Comparison of ENCODE assay signal across 25 cellular contexts in genomic region chr5:53782620-53783019, GRCh38.
A peak's percentile ranks its signal among the peaks of the same experiment; 100 is the strongest.
DNase-seq lines count a peak whose midpoint lies in the region; ATAC-seq and TF ChIP-seq lines count a peak whose summit lies in the region.
"Had no signal": no experiment of that assay in that cellular context is flagged by ENCODE, and none has a peak within 500 bp of the region (broad histone marks: within the 10 kb centered on the region; RNA-seq: fewer than 3 reads in every experiment).

No MANE protein-coding gene starts in this region.

- H3K4me3 ChIP-seq in mammary epithelial cell (replicated peaks in 1 of 3; ENCODE audit: insufficient read depth in 1 of 3, low read depth in 2 of 3, low read length in 3 of 3) (no peak overlapping the region), epithelial cell of esophagus (ENCODE audit: low read length) (no peak overlapping the region), psoas muscle (no peak overlapping the region), foreskin fibroblast (ENCODE audit: low read depth in 1 of 2, low read length in 2 of 2) (no peak overlapping the region)
- H3K4me3 ChIP-seq: body of pancreas, K562, mucosa of descending colon, pancreas, smooth muscle cell, stomach, thyroid gland had no signal

- no peak overlapping the region for H3K9ac ChIP-seq in mammary epithelial cell (ENCODE audit: insufficient read depth, low read length)

- no peak overlapping the region for H3K27ac ChIP-seq in mammary epithelial cell (ENCODE audit: insufficient read depth, low read depth, low read length)
- H3K27ac ChIP-seq in psoas muscle, result no peak overlapping the region
- H3K27ac ChIP-seq: body of pancreas, pancreas, stomach, thyroid gland had no signal

- no peaks in the 10 kb centered on the region for H4K20me1 ChIP-seq in mammary epithelial cell (ENCODE audit: insufficient read depth, low read length)

- H3K9me3 Mint-ChIP-seq in MCF 10A (ENCODE audit: unreplicated experiment) (peaks cover 8% of the 10 kb centered on the region), glutamatergic neuron (ENCODE audit: unreplicated experiment) (peaks cover 4% of the 10 kb centered on the region)
- H3K9me3 Mint-ChIP-seq: activated CD4-positive, alpha-beta T cell treated with anti-CD3 and anti-CD28 coated beads, Interleukin-2, amount 10 ng/mL, durations not matched to agents 7 days and 5 days; activated T-cell treated with anti-CD3 and anti-CD28 coated beads, Interleukin-2, amount 50 U/mL, for 4 hours; CD4-positive, alpha-beta T cell; natural killer cell treated with Interleukin-12 subunit alpha and Interleukin-12 subunit beta and Interleukin-15 and Interleukin-18, amount 100 ng/mL, for 72 hours had no signal

- peak; percentile 16 for DNase-seq in mammary epithelial cell
- no peak for DNase-seq in MCF 10A (ENCODE audit: unreplicated experiment)
- DNase-seq in NCI-H2196 treated with DMSO at 0.1 percent for 48 hours (lab: John Stamatoyannopoulos, UW; ENCODE audit: unreplicated experiment), result peak; percentile 1
- peak; percentile 62 for DNase-seq in epithelial cell of esophagus (ENCODE audit: low read depth)
- DNase-seq in psoas muscle, result no peak
- DNase-seq in glutamatergic neuron, result no peak
- DNase-seq in foreskin fibroblast, result no peak
- DNase-seq: activated CD4-positive, alpha-beta T cell treated with anti-CD3 and anti-CD28 coated beads, Interleukin-2, amount 10 ng/mL, durations not matched to agents 7 days and 5 days; activated naive CD4-positive, alpha-beta T cell treated with Interleukin-2 at 50 U/mL for 16 hours; activated T-cell treated with anti-CD3 and anti-CD28 coated beads, Interleukin-2, amount 50 U/mL, for 4 hours; body of pancreas; CD4-positive, alpha-beta T cell; cerebellar nuclear complex; MM.1S; mucosa of descending colon; NCI-H1417 treated with DMSO at 0.1 percent for 48 hours; pancreas; stimulated activated CD4-positive, alpha-beta T cell treated with anti-CD3 and anti-CD28 coated beads, Interleukin-1b, Interleukin-23, amount 100 ng/mL, for 48 hours; stomach; thyroid gland had no signal

- no peak for ATAC-seq in HG03175 (IDR thresholded peaks at IDR 0.05; ENCODE audit: unreplicated experiment)
- no peak for ATAC-seq in psoas muscle
- ATAC-seq: activated T-cell treated with anti-CD3 and anti-CD28 coated beads, Interleukin-2, amount 50 U/mL, for 4 hours; body of pancreas; K562; mucosa of descending colon; natural killer cell treated with Interleukin-12 subunit alpha and Interleukin-12 subunit beta and Interleukin-15 and Interleukin-18, amount 100 ng/mL, for 72 hours; pancreas; WTC11 had no signal

- intact Hi-C loops in mammary epithelial cell (cut with micrococcal nuclease) (no loop called here), MCF 10A (cut with micrococcal nuclease) (no loop called here), psoas muscle (cut with DNase I) (no loop called here)

- H3K27me3 ChIP-seq in mammary epithelial cell (ENCODE audit: insufficient read depth, low read length), result no peaks in the 10 kb centered on the region
- no peaks in the 10 kb centered on the region for H3K27me3 ChIP-seq in psoas muscle (ENCODE audit: insufficient read depth in 3 of 3, low read length in 2 of 3)
- H3K27me3 ChIP-seq: body of pancreas, pancreas, stomach, thyroid gland had no signal

- H2AFZ ChIP-seq in mammary epithelial cell (ENCODE audit: low read depth, low read length), result peak overlapping the region; percentile 4

- in situ Hi-C loops in mammary epithelial cell (cut with MboI; ENCODE audit: low sequenced_read_pairs in 2 of 2), result no loop called here

- no peaks in the 10 kb centered on the region for H3K36me3 ChIP-seq in mammary epithelial cell (ENCODE audit: insufficient read depth, low read length)
- no peaks in the 10 kb centered on the region for H3K36me3 ChIP-seq in psoas muscle (ENCODE audit: insufficient read depth in 1 of 2, low read depth in 1 of 2)
- H3K36me3 ChIP-seq: pancreas, stomach, thyroid gland had no signal

- no peaks in the 10 kb centered on the region for H3K27me3 Mint-ChIP-seq in MCF 10A (ENCODE audit: insufficient read depth, unreplicated experiment)
- peaks cover 4% of the 10 kb centered on the region for H3K27me3 Mint-ChIP-seq in glutamatergic neuron (ENCODE audit: unreplicated experiment)

- no peak for TF ChIP-seq CTCF in mammary epithelial cell (conservative IDR thresholded peaks at IDR 0.05 in 1 of 2, IDR thresholded peaks at IDR 0.05 in 1 of 2; ENCODE audit: extremely low read depth in 1 of 2, insufficient read depth in 1 of 2, low read depth in 1 of 2, low read length in 2 of 2)
- no peak for TF ChIP-seq CTCF in MCF 10A (IDR thresholded peaks at IDR 0.05; ENCODE audit: unreplicated experiment)
- TF ChIP-seq CTCF in epithelial cell of esophagus (IDR thresholded peaks at IDR 0.05; ENCODE audit: insufficient read depth, low read depth, low read length, missing control alignments), result no peak
- no peak for TF ChIP-seq CTCF in psoas muscle (IDR thresholded peaks at IDR 0.05)
- no peak for TF ChIP-seq CTCF in glutamatergic neuron (IDR thresholded peaks at IDR 0.05; ENCODE audit: partially characterized antibody, unreplicated experiment)
- no peak for TF ChIP-seq CTCF in foreskin fibroblast (IDR thresholded peaks at IDR 0.05; ENCODE audit: low read depth, low read length)

- H3K4me3 Mint-ChIP-seq in MCF 10A (ENCODE audit: unreplicated experiment) (no peak overlapping the region), glutamatergic neuron (ENCODE audit: unreplicated experiment) (no peak overlapping the region)
- H3K4me3 Mint-ChIP-seq: activated CD4-positive, alpha-beta T cell treated with anti-CD3 and anti-CD28 coated beads, Interleukin-2, amount 10 ng/mL, durations not matched to agents 7 days and 5 days; activated T-cell treated with anti-CD3 and anti-CD28 coated beads, Interleukin-2, amount 50 U/mL, for 4 hours; CD4-positive, alpha-beta T cell; natural killer cell treated with Interleukin-12 subunit alpha and Interleukin-12 subunit beta and Interleukin-15 and Interleukin-18, amount 100 ng/mL, for 72 hours; WTC11 had no signal

- no peaks in the 10 kb centered on the region for H3K79me2 ChIP-seq in mammary epithelial cell (ENCODE audit: insufficient read depth, low read length)

- H3K9me3 ChIP-seq in mammary epithelial cell (replicated peaks; ENCODE audit: insufficient read depth, low read length), result no peaks in the 10 kb centered on the region
- H3K9me3 ChIP-seq in psoas muscle, result no peaks in the 10 kb centered on the region
- H3K9me3 ChIP-seq: body of pancreas, mucosa of descending colon, pancreas, stomach, thyroid gland had no signal

- H3K4me2 ChIP-seq in mammary epithelial cell (ENCODE audit: insufficient read depth, low read depth, low read length), result no peak overlapping the region
- H3K4me2 ChIP-seq: smooth muscle cell had no signal

- dilution Hi-C loops in mammary epithelial cell (cut with HindIII; ENCODE audit: low sequenced_read_pairs), result no loop called here

- no peak overlapping the region for H3K27ac Mint-ChIP-seq in MCF 10A (ENCODE audit: low read depth, unreplicated experiment)
- H3K27ac Mint-ChIP-seq in glutamatergic neuron (ENCODE audit: unreplicated experiment), result no peak overlapping the region
- H3K27ac Mint-ChIP-seq: activated CD4-positive, alpha-beta T cell treated with anti-CD3 and anti-CD28 coated beads, Interleukin-2, amount 10 ng/mL, durations not matched to agents 7 days and 5 days; CD4-positive, alpha-beta T cell; natural killer cell treated with Interleukin-12 subunit alpha and Interleukin-12 subunit beta and Interleukin-15 and Interleukin-18, amount 100 ng/mL, for 72 hours; WTC11 had no signal

- no peaks in the 10 kb centered on the region for H3K36me3 Mint-ChIP-seq in MCF 10A (ENCODE audit: insufficient read depth, unreplicated experiment)
- H3K36me3 Mint-ChIP-seq in glutamatergic neuron (ENCODE audit: unreplicated experiment), result no peaks in the 10 kb centered on the region

- CTCF ChIA-PET in mammary epithelial cell (lab: Charles Lee; ENCODE audit: low non-redundant PET) (no interaction called here), MCF 10A (lab: Yijun Ruan, JAX) (interaction anchor here (0.6 kb wide), 1 partner anchor 846 kb away, joined by 4 read pairs; no protein-coding TSS in a partner anchor)

- no TSS peak for BruUV-seq in mammary epithelial cell (replicated peaks; lab: Mats Ljungman, UMichigan)
- BruUV-seq in MCF 10A (replicated peaks; lab: Mats Ljungman, UMichigan), result no TSS peak

- 82% methylated on average over 4 of the region's 4 CpGs for WGBS in mammary epithelial cell (ENCODE audit: low coverage, missing lambda C conversion rate)
- WGBS in psoas muscle, 3 donors, result 87 to 88% (median 87%) methylated on average over 4 of the region's 4 CpGs

- peaks cover 6% of the 10 kb centered on the region for H3K4me1 Mint-ChIP-seq in MCF 10A (ENCODE audit: insufficient read depth, unreplicated experiment)
- no peaks in the 10 kb centered on the region for H3K4me1 Mint-ChIP-seq in glutamatergic neuron (ENCODE audit: low read depth, unreplicated experiment)

- POLR2A ChIA-PET in MCF 10A (lab: Yijun Ruan, JAX), result no interaction called here

- peaks cover 25% of the 10 kb centered on the region for H3K4me1 ChIP-seq in mammary epithelial cell (ENCODE audit: insufficient read depth, low read length)
- H3K4me1 ChIP-seq in psoas muscle, result no peaks in the 10 kb centered on the region
- H3K4me1 ChIP-seq: body of pancreas, pancreas, thyroid gland had no signal

Comparison
In these comparisons a context has a peak if more than half of its experiments do, and no peak if none do; other contexts are left out.
1. DNase-seq: peak in mammary epithelial cell (single experiment), NCI-H2196 treated with DMSO at 0.1 percent for 48 hours (single experiment) and epithelial cell of esophagus (single experiment); none in MCF 10A (single experiment), psoas muscle (0 of 2), glutamatergic neuron (single experiment) and foreskin fibroblast (0 of 2).